ENCODE assay signal across 8 cellular contexts in genomic region chr10:30359373-30360206, GRCh38. TPM values are rescaled to one million over a fixed set of nuclear protein-coding genes. Genes with fewer than 3 reads are reported as not detected.
DNase-seq lines count a peak whose midpoint lies in the region; ATAC-seq and TF ChIP-seq lines count a peak whose summit lies in the region.

No MANE protein-coding gene starts in this region.

- no peak overlapping the region for H3K9ac ChIP-seq in neural cell (ENCODE audit: low read length)

- H3K4me3 ChIP-seq in AG10803 (ENCODE audit: low read length) (no peak overlapping the region), OCI-LY7 (ENCODE audit: low read depth, low read length, poor library complexity, severe bottlenecking) (no peak overlapping the region), neural cell (ENCODE audit: low read length) (no peak overlapping the region), tibial nerve (no peak overlapping the region)

- peak; percentile 37 for DNase-seq in AG10803 (ENCODE audit: low read depth)
- peak; percentile 71 for DNase-seq in OCI-LY7 (ENCODE audit: low spot score)
- DNase-seq in activated T-cell treated with anti-CD3 and anti-CD28 coated beads for 48 hours (ENCODE audit: low read depth) = peak; percentile 49
- peak; percentile 27 for DNase-seq in fibroblast of peridontal ligament (ENCODE audit: extremely low read depth)
- DNase-seq in tibial nerve (ENCODE audit: low spot score in 2 of 2) = peak in 1 of 2 donors; percentile 35

- ATAC-seq in GM18520 (IDR thresholded peaks at IDR 0.05; ENCODE audit: unreplicated experiment) (peak; percentile 82), HG03108 (IDR thresholded peaks at IDR 0.05; ENCODE audit: unreplicated experiment) (peak; percentile 79)

- WGBS in tibial nerve, 2 donors = 50 to 54% methylated on average over 7 to 8 of the region's 8 CpGs

- peak; percentile 83 for TF ChIP-seq CTCF in AG10803 (conservative IDR thresholded peaks at IDR 0.05; ENCODE audit: low read length)
- TF ChIP-seq CTCF in OCI-LY7 (conservative IDR thresholded peaks at IDR 0.05; ENCODE audit: low read length) = peak; percentile 94
- TF ChIP-seq CTCF in neural cell (IDR thresholded peaks at IDR 0.05; ENCODE audit: poor library complexity, severe bottlenecking) = peak; percentile 54
- peak; percentile 47 to 68 (median 54) for TF ChIP-seq CTCF in tibial nerve (IDR thresholded peaks at IDR 0.05)

- H3K9me3 ChIP-seq in OCI-LY7 (ENCODE audit: low read length) (no peaks in the 10 kb centered on the region), neural cell (ENCODE audit: low read length) (no peaks in the 10 kb centered on the region), tibial nerve (no peaks in the 10 kb centered on the region)

- H3K9me2 ChIP-seq in OCI-LY7 (ENCODE audit: insufficient read depth, low read length) (no peaks in the 10 kb centered on the region), neural cell (ENCODE audit: insufficient read depth, low read length) (no peaks in the 10 kb centered on the region)

- CTCF ChIA-PET in OCI-LY7 (lab: Charles Lee; ENCODE audit: unreplicated experiment) = interaction anchor here (0.6 to 1.2 kb wide), 7 partner anchors 9 to 419 kb away, joined by 3 to 6 read pairs (median 4); no protein-coding TSS in a partner anchor

- intact Hi-C loops in OCI-LY7 (cut with micrococcal nuclease; ENCODE audit: unreplicated experiment) = loop anchor here (1.0 to 2.0 kb wide), 2 partner anchors 25 to 232 kb away; no protein-coding TSS in a partner anchor

- no peaks in the 10 kb centered on the region for H3F3A ChIP-seq in neural cell (ENCODE audit: insufficient read depth, low read length, poor library complexity, severe bottlenecking)

- H3K79me2 ChIP-seq in OCI-LY7 (ENCODE audit: insufficient read depth, low read depth, low read length) (no peaks in the 10 kb centered on the region), neural cell (replicated peaks; ENCODE audit: insufficient read depth, low read length) (no peaks in the 10 kb centered on the region)

- H3K27ac ChIP-seq in OCI-LY7 (ENCODE audit: low read depth, low read length, poor library complexity, severe bottlenecking) (no peak overlapping the region), neural cell (ENCODE audit: low read length) (no peak overlapping the region), tibial nerve (no peak overlapping the region)

- no peak overlapping the region; the same call in 1 of the 2 replicates for H3K4me2 ChIP-seq in OCI-LY7 (ENCODE audit: low read length)
- no peak overlapping the region for H3K4me2 ChIP-seq in neural cell (ENCODE audit: low read length)

- no peaks in the 10 kb centered on the region for H3K4me1 ChIP-seq in OCI-LY7 (ENCODE audit: insufficient read depth, low read length, poor library complexity, severe bottlenecking)
- peaks cover 0 to 5% (median 0%) of the 10 kb centered on the region in 4 donors for H3K4me1 ChIP-seq in tibial nerve

- TF ChIP-seq POLR2A in tibial nerve (IDR thresholded peaks at IDR 0.05) = no peak

- no peaks in the 10 kb centered on the region for H4K20me1 ChIP-seq in OCI-LY7 (ENCODE audit: insufficient read depth, low read length)
- H4K20me1 ChIP-seq in neural cell (ENCODE audit: insufficient read depth) = no peaks in the 10 kb centered on the region

- POLR2A ChIA-PET in OCI-LY7 (lab: Charles Lee) = interaction anchor here (0.7 to 1.1 kb wide), 5 partner anchors 10 to 1479 kb away, joined by 3 to 6 read pairs (median 3); partner anchors contain the start of gene MTPAP

- no peak overlapping the region for H2AFZ ChIP-seq in OCI-LY7 (ENCODE audit: low read length)
- no peak overlapping the region for H2AFZ ChIP-seq in neural cell (ENCODE audit: low read depth, low read length)

- TF ChIP-seq RAD21 in neural cell (conservative IDR thresholded peaks at IDR 0.05) = no peak

- TF ChIP-seq EP300 in neural cell (conservative IDR thresholded peaks at IDR 0.05; ENCODE audit: poor library complexity, severe bottlenecking) = no peak
- TF ChIP-seq EP300 in tibial nerve (IDR thresholded peaks at IDR 0.05) = no peak

- no peaks in the 10 kb centered on the region for H3K36me3 ChIP-seq in OCI-LY7 (ENCODE audit: insufficient read depth, low read length)
- no peaks in the 10 kb centered on the region for H3K36me3 ChIP-seq in neural cell (ENCODE audit: insufficient read depth, low read length)
- no peaks in the 10 kb centered on the region for H3K36me3 ChIP-seq in tibial nerve

- no peaks in the 10 kb centered on the region for H3K27me3 ChIP-seq in neural cell (ENCODE audit: insufficient read depth, low read depth, low read length)
- H3K27me3 ChIP-seq in tibial nerve = no peaks in the 10 kb centered on the region

- BruUV-seq in OCI-LY7 (replicated peaks; lab: Mats Ljungman, UMichigan) = no TSS peak

TF ChIP-seq in neural cell, 6 proteins besides CTCF, POLR2A, EP300 and RAD21:
- no peak for TF ChIP-seq MXI1 (conservative IDR thresholded peaks at IDR 0.05; ENCODE audit: poor library complexity, severe bottlenecking)
- no peak for TF ChIP-seq TAF1 (IDR thresholded peaks at IDR 0.05; ENCODE audit: low read depth)
- TF ChIP-seq, protein P1, sequence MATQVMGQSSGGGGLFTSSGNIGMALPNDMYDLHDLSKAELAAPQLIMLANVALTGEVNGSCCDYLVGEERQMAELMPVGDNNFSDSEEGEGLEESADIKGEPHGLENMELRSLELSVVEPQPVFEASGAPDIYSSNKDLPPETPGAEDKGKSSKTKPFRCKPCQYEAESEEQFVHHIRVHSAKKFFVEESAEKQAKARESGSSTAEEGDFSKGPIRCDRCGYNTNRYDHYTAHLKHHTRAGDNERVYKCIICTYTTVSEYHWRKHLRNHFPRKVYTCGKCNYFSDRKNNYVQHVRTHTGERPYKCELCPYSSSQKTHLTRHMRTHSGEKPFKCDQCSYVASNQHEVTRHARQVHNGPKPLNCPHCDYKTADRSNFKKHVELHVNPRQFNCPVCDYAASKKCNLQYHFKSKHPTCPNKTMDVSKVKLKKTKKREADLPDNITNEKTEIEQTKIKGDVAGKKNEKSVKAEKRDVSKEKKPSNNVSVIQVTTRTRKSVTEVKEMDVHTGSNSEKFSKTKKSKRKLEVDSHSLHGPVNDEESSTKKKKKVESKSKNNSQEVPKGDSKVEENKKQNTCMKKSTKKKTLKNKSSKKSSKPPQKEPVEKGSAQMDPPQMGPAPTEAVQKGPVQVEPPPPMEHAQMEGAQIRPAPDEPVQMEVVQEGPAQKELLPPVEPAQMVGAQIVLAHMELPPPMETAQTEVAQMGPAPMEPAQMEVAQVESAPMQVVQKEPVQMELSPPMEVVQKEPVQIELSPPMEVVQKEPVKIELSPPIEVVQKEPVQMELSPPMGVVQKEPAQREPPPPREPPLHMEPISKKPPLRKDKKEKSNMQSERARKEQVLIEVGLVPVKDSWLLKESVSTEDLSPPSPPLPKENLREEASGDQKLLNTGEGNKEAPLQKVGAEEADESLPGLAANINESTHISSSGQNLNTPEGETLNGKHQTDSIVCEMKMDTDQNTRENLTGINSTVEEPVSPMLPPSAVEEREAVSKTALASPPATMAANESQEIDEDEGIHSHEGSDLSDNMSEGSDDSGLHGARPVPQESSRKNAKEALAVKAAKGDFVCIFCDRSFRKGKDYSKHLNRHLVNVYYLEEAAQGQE (IDR thresholded peaks at IDR 0.05; ENCODE audit: borderline replicate concordance) = no peak
- TF ChIP-seq EZH2 (IDR thresholded peaks at IDR 0.05; ENCODE audit: borderline replicate concordance, insufficient read depth, low read length, poor library complexity, severe bottlenecking) = no peak
- TF ChIP-seq POLR2AphosphoS5 (IDR thresholded peaks at IDR 0.05) = no peak
- no peak for TF ChIP-seq SMC3 (conservative IDR thresholded peaks at IDR 0.05; ENCODE audit: poor library complexity)

RNA-seq across cellular contexts. Expression of gene MTPAP, which starts 10.5 kb away (rescaled TPM):
- 13.4 and 16.9 TPM in 2 replicates for total RNA-seq in OCI-LY7 (2014; rRNA removed; shearing (Covaris generic))
- total RNA-seq in OCI-LY7 (2022) = 38.0 and 43.7 TPM in 2 replicates
- polyA plus RNA-seq in neural cell = 11.7 and 15.1 TPM in 2 replicates
- polyA minus RNA-seq in neural cell = 45.0 and 69.5 TPM in 2 replicates
- total RNA-seq in tibial nerve = 10 to 100 TPM; 10.2 to 14.4 (median 11.7) TPM
